ENCODE assay signal across 18 cellular contexts in the genomic region with DNA sequence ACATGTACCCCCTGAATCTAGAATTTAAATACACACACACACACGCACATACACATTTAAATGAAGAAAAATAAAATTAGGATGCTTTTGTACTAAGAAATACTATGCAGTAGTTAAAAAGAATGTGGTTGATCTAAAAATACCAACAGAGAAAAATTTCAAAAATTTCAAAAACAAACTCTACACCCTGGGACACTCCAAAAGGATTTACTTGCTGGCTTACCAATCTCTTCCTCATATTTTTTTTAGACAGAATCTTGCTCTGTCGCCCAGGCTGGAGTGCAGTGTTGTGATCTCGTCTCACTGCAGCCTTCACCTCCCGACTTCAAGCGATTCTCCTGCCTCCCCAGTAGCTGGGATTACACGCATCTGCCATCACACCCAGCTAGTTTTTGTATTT.
DNase-seq lines count a peak whose midpoint lies in the region; ATAC-seq and TF ChIP-seq lines count a peak whose summit lies in the region.
"Had no signal": no experiment of that assay in that cellular context is flagged by ENCODE, and none has a peak within 500 bp of the region (broad histone marks: within the 10 kb centered on the region; RNA-seq: fewer than 3 reads in every experiment).

No MANE protein-coding gene starts in this region.

- H3K79me2 ChIP-seq in GM23248 (ENCODE audit: insufficient read depth) = no peaks in the 10 kb centered on the region

- no peak overlapping the region for H2AFZ ChIP-seq in GM23248

- no peaks in the 10 kb centered on the region for H3K9me3 ChIP-seq in HEK293 (ENCODE audit: control insufficient read depth, insufficient read depth, low read depth, low read length)
- H3K9me3 ChIP-seq in skeletal muscle satellite cell (replicated peaks; ENCODE audit: low read length) = no peaks in the 10 kb centered on the region
- no peaks in the 10 kb centered on the region for H3K9me3 ChIP-seq in upper lobe of left lung
- no peaks in the 10 kb centered on the region for H3K9me3 ChIP-seq in GM23248 (ENCODE audit: low read depth)
- H3K9me3 ChIP-seq: BLaER1, Caco-2, SJCRH30 had no signal

- peaks cover 11% of the 10 kb centered on the region for H3K4me1 Mint-ChIP-seq in nephron progenitor cell

- H3K9me3 Mint-ChIP-seq in nephron progenitor cell = peaks cover 3% of the 10 kb centered on the region
- H3K9me3 Mint-ChIP-seq: CD4-positive, alpha-beta T cell had no signal

- H3K4me1 ChIP-seq in HEK293 (ENCODE audit: control insufficient read depth, insufficient read depth, low read length) (0 out of 2 replicates have a peak, but pooled peaks cover 2% of the 10 kb centered on the region), skeletal muscle satellite cell (ENCODE audit: control insufficient read depth, insufficient read depth, low read length) (peaks cover 22% of the 10 kb centered on the region), upper lobe of left lung (no peaks in the 10 kb centered on the region), GM23248 (ENCODE audit: insufficient read depth) (no peaks in the 10 kb centered on the region)
- H3K4me1 ChIP-seq: Caco-2 had no signal

- H3K27me3 ChIP-seq in layer of hippocampus (ENCODE audit: control insufficient read depth, insufficient read depth, low read length) (no peaks in the 10 kb centered on the region), skeletal muscle satellite cell (ENCODE audit: control insufficient read depth, insufficient read depth, low read length) (no peaks in the 10 kb centered on the region), upper lobe of left lung (no peaks in the 10 kb centered on the region), GM23248 (replicated peaks; ENCODE audit: insufficient read depth) (no peaks in the 10 kb centered on the region)
- H3K27me3 ChIP-seq: BLaER1, SJCRH30 had no signal

- POLR2A ChIA-PET in HEK293 (lab: Yijun Ruan, JAX) = no interaction called here

- 80 to 89% methylated on average over 6 of the region's 6 CpGs for WGBS in upper lobe of left lung, 2 donors
- 85 to 93% methylated on average over 6 of the region's 6 CpGs for WGBS in GM23248 (ENCODE audit: low coverage in 1 of 2, low lambda C conversion rate in 2 of 2, missing lambda C conversion rate in 2 of 2), 2 experiments

- H3K4me3 ChIP-seq in HEK293 (ENCODE audit: low read depth, low read length) = no peak overlapping the region
- no peak overlapping the region for H3K4me3 ChIP-seq in skeletal muscle satellite cell (ENCODE audit: low read length)
- no peak overlapping the region for H3K4me3 ChIP-seq in upper lobe of left lung
- H3K4me3 ChIP-seq in GM23248 = no peak overlapping the region
- H3K4me3 ChIP-seq: BLaER1, SJCRH30 had no signal

- TF ChIP-seq CTCF in HEK293 (tag by site-specific recombination; IDR thresholded peaks at IDR 0.05) (no peak), upper lobe of left lung (IDR thresholded peaks at IDR 0.05) (no peak), nephron progenitor cell (IDR thresholded peaks at IDR 0.05) (no peak)

- DNase-seq in upper lobe of left lung (no peak), GM23248 (no peak), nephron progenitor cell (no peak)
- DNase-seq: Caco-2; CD4-positive, alpha-beta T cell; DMS 273 treated with DMSO at 0.1 percent for 48 hours; DMS79 treated with DMSO at 0.1 percent for 48 hours; Kasumi-1; NCI-H187; NCI-H446; NCI-H526; OCI-M1; SJCRH30 had no signal

- peaks cover 3% of the 10 kb centered on the region for H3K36me3 Mint-ChIP-seq in nephron progenitor cell (ENCODE audit: low read depth)

- H3K9me2 ChIP-seq in GM23248 (ENCODE audit: insufficient read depth) = no peaks in the 10 kb centered on the region

- TF ChIP-seq EP300 in upper lobe of left lung (IDR thresholded peaks at IDR 0.05) = no peak

- H3K27me3 Mint-ChIP-seq in nephron progenitor cell (ENCODE audit: low read depth, poor library complexity) = no peaks in the 10 kb centered on the region
- H3K27me3 Mint-ChIP-seq: CD4-positive, alpha-beta T cell had no signal

- no peak for ATAC-seq in upper lobe of left lung (ENCODE audit: low FRiP score in 2 of 2)
- ATAC-seq in GM21717 (IDR thresholded peaks at IDR 0.05; ENCODE audit: unreplicated experiment) = no peak

- H3K9ac ChIP-seq in skeletal muscle satellite cell (ENCODE audit: low read depth, low read length) (peak overlapping the region; percentile 59), GM23248 (no peak overlapping the region)
- H3K9ac ChIP-seq: BLaER1 had no signal

- H3K27ac ChIP-seq in HEK293 (ENCODE audit: extremely low read depth, low read depth, low read length) (no peak overlapping the region), layer of hippocampus (ENCODE audit: low read depth, low read length) (peak overlapping the region; percentile 13), upper lobe of left lung (peak overlapping the region in 3 of 4 donors; percentile 7 to 64 (median 40)), GM23248 (no peak overlapping the region)
- H3K27ac ChIP-seq: BLaER1, SJCRH30 had no signal

- no peak overlapping the region for H3K4me3 Mint-ChIP-seq in nephron progenitor cell
- H3K4me3 Mint-ChIP-seq: CD4-positive, alpha-beta T cell had no signal

- no peak for TF ChIP-seq POLR2A in upper lobe of left lung (IDR thresholded peaks at IDR 0.05)

- in situ Hi-C loops in GM23248 (cut with MboI) = no loop called here

- no peaks in the 10 kb centered on the region for H3F3A ChIP-seq in GM23248 (ENCODE audit: insufficient read depth)

- CTCF ChIA-PET in HEK293 (lab: Yijun Ruan, JAX) = no interaction called here

- H3K4me2 ChIP-seq in skeletal muscle satellite cell (ENCODE audit: low read length) = peak overlapping the region; percentile 24
- H3K4me2 ChIP-seq in GM23248 (ENCODE audit: unreplicated experiment) = no peak overlapping the region
- H3K4me2 ChIP-seq: BLaER1 had no signal

- H3K27ac Mint-ChIP-seq in nephron progenitor cell = no peak overlapping the region
- H3K27ac Mint-ChIP-seq: CD4-positive, alpha-beta T cell had no signal

- H3K36me3 ChIP-seq in HEK293 (ENCODE audit: control insufficient read depth in 2 of 2, insufficient read depth in 1 of 2, low read length in 2 of 2) = no peaks in the 10 kb centered on the region
- H3K36me3 ChIP-seq in skeletal muscle satellite cell (ENCODE audit: insufficient read depth, low read length) = peaks cover 14% of the 10 kb centered on the region
- H3K36me3 ChIP-seq in upper lobe of left lung = peaks cover 0 to 6% (median 0%) of the 10 kb centered on the region in 4 donors
- no peaks in the 10 kb centered on the region for H3K36me3 ChIP-seq in GM23248 (ENCODE audit: low read depth)
- H3K36me3 ChIP-seq: SJCRH30 had no signal

- no peaks in the 10 kb centered on the region for H4K20me1 ChIP-seq in GM23248 (ENCODE audit: insufficient read depth)
- H4K20me1 ChIP-seq: BLaER1 had no signal

TF ChIP-seq in HEK293, 187 proteins besides CTCF, POLR2A, EP300 and RAD21:
- TF ChIP-seq ZNF768 (tag by site-specific recombination; IDR thresholded peaks at IDR 0.05) = no peak
- peak; percentile 20; the same call in 1 of the 2 replicates for TF ChIP-seq ZNF146 (tag by site-specific recombination; IDR thresholded peaks at IDR 0.05)

Comparison
In these comparisons a context has a peak if more than half of its experiments do, and no peak if none do; other contexts are left out.
1. H3K27ac ChIP-seq: peak in layer of hippocampus (single experiment) and upper lobe of left lung (3 of 4); none in HEK293 (single experiment) and GM23248 (single experiment).